1 cellular context compared by ENCODE assay signal in genomic region chr3:56468184-56469106, GRCh38.
TF ChIP-seq lines count a peak whose summit lies in the region.

Gene ERC2 (minus strand): TSS chr3:56468467.

TF ChIP-seq in HEK293, 187 proteins besides CTCF, POLR2A, EP300 and RAD21 (continued from another document):
- TF ChIP-seq PRDM10 (tag by site-specific recombination; IDR thresholded peaks at IDR 0.05) (no peak), RBAK (tag by site-specific recombination; IDR thresholded peaks at IDR 0.05) (no peak), ZBTB48 (tag by site-specific recombination; IDR thresholded peaks at IDR 0.05) (peak; percentile 65; the same call in 1 of the 2 replicates), KLF7 (tag by site-specific recombination; IDR thresholded peaks at IDR 0.05; ENCODE audit: borderline replicate concordance) (no peak), SCRT1 (tag by site-specific recombination; IDR thresholded peaks at IDR 0.05; ENCODE audit: borderline replicate concordance) (no peak), OVOL3 (tag by site-specific recombination; IDR thresholded peaks at IDR 0.05) (no peak), ZNF629 (tag by site-specific recombination; IDR thresholded peaks at IDR 0.05) (no peak), ZNF843 (tag by site-specific recombination; IDR thresholded peaks at IDR 0.05) (no peak), ZNF148 (tag by site-specific recombination; IDR thresholded peaks at IDR 0.05; ENCODE audit: borderline replicate concordance) (no peak), ZNF311 (tag by site-specific recombination; IDR thresholded peaks at IDR 0.05; ENCODE audit: borderline replicate concordance) (no peak), ZNF529 (tag by site-specific recombination; IDR thresholded peaks at IDR 0.05; ENCODE audit: insufficient replicate concordance) (no peak), ZBTB17 (tag by site-specific recombination; IDR thresholded peaks at IDR 0.05) (0 out of 2 replicates have a peak, but pooled peaks have one; percentile 19), ZNF549 (tag by site-specific recombination; IDR thresholded peaks at IDR 0.05) (no peak), ZBTB20 (tag by site-specific recombination; IDR thresholded peaks at IDR 0.05) (peak; percentile 99), ZNF350 (tag by site-specific recombination; IDR thresholded peaks at IDR 0.05) (no peak), ZNF18 (tag by site-specific recombination; IDR thresholded peaks at IDR 0.05) (no peak), GFI1B (tag by site-specific recombination; IDR thresholded peaks at IDR 0.05) (no peak), ZNF623 (tag by site-specific recombination; IDR thresholded peaks at IDR 0.05) (no peak), EGR2 (tag by site-specific recombination; IDR thresholded peaks at IDR 0.05; ENCODE audit: low read depth) (no peak), ZSCAN18 (tag by site-specific recombination; IDR thresholded peaks at IDR 0.05) (no peak), HOXC10 (CRISPR knock-in tag; IDR thresholded peaks at IDR 0.05) (no peak), IKZF3 (tag by site-specific recombination; IDR thresholded peaks at IDR 0.05) (peak; percentile 60; the same call in 1 of the 2 replicates), ZBTB26 (tag by site-specific recombination; optimal IDR thresholded peaks at IDR 0.05) (peak; percentile 87), ZNF610 (tag by site-specific recombination; IDR thresholded peaks at IDR 0.05; ENCODE audit: borderline replicate concordance) (no peak), ZNF138 (tag by site-specific recombination; IDR thresholded peaks at IDR 0.05; ENCODE audit: borderline replicate concordance) (no peak), KLF10 (tag by site-specific recombination; IDR thresholded peaks at IDR 0.05) (no peak), ZBTB6 (tag by site-specific recombination; IDR thresholded peaks at IDR 0.05) (peak; percentile 99), BCL11B (tag by site-specific recombination; IDR thresholded peaks at IDR 0.05; ENCODE audit: low read depth) (no peak), ZNF660 (tag by site-specific recombination; IDR thresholded peaks at IDR 0.05) (no peak), ZNF792 (tag by site-specific recombination; IDR thresholded peaks at IDR 0.05) (no peak), ZNF513 (tag by site-specific recombination; IDR thresholded peaks at IDR 0.05) (peak; percentile 79), ZNF132 (tag by site-specific recombination; IDR thresholded peaks at IDR 0.05; ENCODE audit: borderline replicate concordance) (no peak), ZNF76 (tag by site-specific recombination; IDR thresholded peaks at IDR 0.05; ENCODE audit: borderline replicate concordance, low read depth) (peak; percentile 69), ELK4 (IDR thresholded peaks at IDR 0.05; ENCODE audit: borderline replicate concordance, low read depth, low read length) (no peak), HOXD13 (CRISPR knock-in tag; IDR thresholded peaks at IDR 0.05; ENCODE audit: borderline replicate concordance) (no peak), ZNF768 (tag by site-specific recombination; IDR thresholded peaks at IDR 0.05) (no peak), ZFP41 (tag by site-specific recombination; IDR thresholded peaks at IDR 0.05; ENCODE audit: borderline replicate concordance) (no peak), PRDM6 (tag by site-specific recombination; IDR thresholded peaks at IDR 0.05) (no peak), ZNF10 (tag by site-specific recombination; IDR thresholded peaks at IDR 0.05) (no peak; the same call in 1 of the 2 replicates), ZNF398 (tag by site-specific recombination; IDR thresholded peaks at IDR 0.05) (peak; percentile 72), ZSCAN23 (tag by site-specific recombination; IDR thresholded peaks at IDR 0.05) (no peak), ZNF175 (tag by site-specific recombination; IDR thresholded peaks at IDR 0.05) (no peak), ZNF561 (tag by site-specific recombination; IDR thresholded peaks at IDR 0.05; ENCODE audit: borderline replicate concordance) (no peak)
